ENCODE assay signal across 8 cellular contexts in genomic region chr3:183428140-183429023, GRCh38. TPM values are rescaled to one million over a fixed set of nuclear protein-coding genes. Genes with fewer than 3 reads are reported as not detected.
A peak's percentile ranks its signal among the peaks of the same experiment; 100 is the strongest.
DNase-seq lines count a peak whose midpoint lies in the region; ATAC-seq, FAIRE-seq and TF ChIP-seq lines count a peak whose summit lies in the region.

Gene MCF2L2, minus strand, starts transcription at chr3:183428619. Its CDS starts 642 bp downstream, at chr3:183427977.

- CTCF ChIA-PET in HEK293T (lab: Yijun Ruan, JAX): no interaction called here
- CTCF ChIA-PET in activated B cell treated with CpG ODN at 0.5 μM for 24 hours (lab: Charles Lee): interaction anchor here (1.0 kb wide), 1 partner anchor 339 kb away, joined by 3 read pairs; no protein-coding TSS in a partner anchor

- H2AFZ ChIP-seq in keratinocyte (ENCODE audit: control insufficient read depth, low read length): peak within 1 kb of the TSS; percentile 70

- no peaks in the 10 kb centered on the region for H3K9me3 ChIP-seq in keratinocyte (ENCODE audit: control insufficient read depth, low read depth, low read length)

- dilution Hi-C loops in keratinocyte (cut with MboI; ENCODE audit: extremely low pct_ligation_motif_present, low sequenced_read_pairs): no loop called here

- H3K9ac ChIP-seq in keratinocyte (ENCODE audit: control insufficient read depth, extremely low read depth, insufficient read depth, low read length): peak within 1 kb of the TSS; percentile 3

- intact Hi-C loops in activated B cell treated with CpG ODN at 0.5 μM for 24 hours (cut with micrococcal nuclease): loop anchor here (2.0 kb wide), 1 partner anchor 18 kb away; no protein-coding TSS in a partner anchor

- H3K4me2 ChIP-seq in keratinocyte (ENCODE audit: control insufficient read depth, extremely low read depth, insufficient read depth, low read depth, low read length): peak within 1 kb of the TSS; percentile 83

- H3K4me3 ChIP-seq in cardiac fibroblast (replicated peaks in 1 of 2; ENCODE audit: low read depth in 2 of 2, low read length in 2 of 2): peak within 1 kb of the TSS; percentile 70
- peak within 1 kb of the TSS; percentile 46 to 70 (median 67) for H3K4me3 ChIP-seq in keratinocyte (ENCODE audit: control insufficient read depth in 2 of 3, extremely low read depth in 1 of 3, insufficient read depth in 2 of 3, low read depth in 1 of 3, low read length in 3 of 3)

- H4K20me1 ChIP-seq in keratinocyte (ENCODE audit: control insufficient read depth, extremely low read depth, insufficient read depth, low read length): no peaks in the 10 kb centered on the region

- no peaks in the 10 kb centered on the region for H3K9me1 ChIP-seq in keratinocyte (ENCODE audit: control insufficient read depth, extremely low read depth, insufficient read depth, low read length)

- DNase-seq in EL: peak; percentile 52
- DNase-seq in HEK293T (ENCODE audit: extremely low spot score): peak; percentile 57
- peak; percentile 65 for DNase-seq in NCI-H1436 (lab: John Stamatoyannopoulos, UW)
- peak; percentile 68 for DNase-seq in activated B cell treated with CpG ODN at 0.5 μM for 24 hours
- peak; percentile 45 to 51 for DNase-seq in cardiac fibroblast (ENCODE audit: low read depth in 2 of 2)
- no peak for DNase-seq in keratinocyte (ENCODE audit: low read depth, low spot score)
- DNase-seq in stimulated activated CD4-positive, alpha-beta T cell treated with anti-CD3 and anti-CD28 coated beads, Interleukin-15, amount 100 ng/mL, for 1 hour (ENCODE audit: low read depth in 1 of 2, low spot score in 1 of 2): peak; percentile 49 to 56

- peak within 1 kb of the TSS; percentile 83 for H3K4me3 Mint-ChIP-seq in activated B cell treated with CpG ODN at 0.5 μM for 24 hours

- TF ChIP-seq CTCF in activated B cell treated with CpG ODN at 0.5 μM for 24 hours (IDR thresholded peaks at IDR 0.05) (no peak), cardiac fibroblast (IDR thresholded peaks at IDR 0.05; ENCODE audit: low read depth, low read length) (no peak), keratinocyte (optimal IDR thresholded peaks at IDR 0.05 in 1 of 3, IDR thresholded peaks at IDR 0.05 in 1 of 3, conservative IDR thresholded peaks at IDR 0.05 in 1 of 3; ENCODE audit: extremely low read depth in 1 of 3, insufficient read depth in 2 of 3, low read length in 3 of 3) (no peak)

- H3K27ac Mint-ChIP-seq in activated B cell treated with CpG ODN at 0.5 μM for 24 hours: no peak within 1 kb of the TSS

- H3K4me1 Mint-ChIP-seq in activated B cell treated with CpG ODN at 0.5 μM for 24 hours: peaks cover 8% of the 10 kb centered on the region

- H3K36me3 Mint-ChIP-seq in activated B cell treated with CpG ODN at 0.5 μM for 24 hours (ENCODE audit: low read depth): no peaks in the 10 kb centered on the region

- no peak within 1 kb of the TSS for H3K27ac ChIP-seq in keratinocyte (ENCODE audit: control insufficient read depth, insufficient read depth, low read length)

- H3K79me2 ChIP-seq in keratinocyte (ENCODE audit: control insufficient read depth, insufficient read depth, low read length): no peaks in the 10 kb centered on the region

- peaks cover 35% of the 10 kb centered on the region for H3K27me3 ChIP-seq in keratinocyte (ENCODE audit: control insufficient read depth, extremely low read depth, insufficient read depth, low read length)

- H3K9me3 Mint-ChIP-seq in activated B cell treated with CpG ODN at 0.5 μM for 24 hours: no peaks in the 10 kb centered on the region

- no peak for FAIRE-seq in keratinocyte (lab: Jason Lieb, UNC)

- peaks cover 7% of the 10 kb centered on the region for H3K4me1 ChIP-seq in keratinocyte (ENCODE audit: control insufficient read depth, extremely low read depth, insufficient read depth, low read length)

- H3K36me3 ChIP-seq in keratinocyte (ENCODE audit: control insufficient read depth in 2 of 2, extremely low read depth in 1 of 2, insufficient read depth in 2 of 2, low read length in 2 of 2): no peaks in the 10 kb centered on the region

- POLR2A ChIA-PET in HEK293T (lab: Yijun Ruan, JAX) (interaction anchor here (0.6 to 1.4 kb wide), 3 partner anchors 8 to 339 kb away, joined by 3 to 5 read pairs (median 3); no protein-coding TSS in a partner anchor), activated B cell treated with CpG ODN at 0.5 μM for 24 hours (lab: Charles Lee) (interaction anchor here (0.8 to 1.7 kb wide), 3 partner anchors 19 to 634 kb away, joined by 3 to 7 read pairs (median 3); no protein-coding TSS in a partner anchor)

- ATAC-seq in activated B cell treated with CpG ODN at 0.5 μM for 24 hours (ENCODE audit: low read depth) (peak; percentile 88), HG03039 (IDR thresholded peaks at IDR 0.05; ENCODE audit: unreplicated experiment) (no peak)

- H3K27me3 Mint-ChIP-seq in activated B cell treated with CpG ODN at 0.5 μM for 24 hours: peaks cover 17% of the 10 kb centered on the region

TF ChIP-seq in HEK293T, 16 proteins besides CTCF, POLR2A, EP300 and RAD21:
- TF ChIP-seq CTBP1 (IDR thresholded peaks at IDR 0.05; ENCODE audit: borderline replicate concordance): 0 out of 2 replicates have a peak, but pooled peaks have one; percentile 28
- TF ChIP-seq FOXM1 (IDR thresholded peaks at IDR 0.05; ENCODE audit: borderline replicate concordance): no peak
- TF ChIP-seq L3MBTL2 (conservative IDR thresholded peaks at IDR 0.05): no peak
- TF ChIP-seq PKNOX1 (IDR thresholded peaks at IDR 0.05): no peak
- no peak for TF ChIP-seq ELF4 (IDR thresholded peaks at IDR 0.05)

RNA-seq across cellular contexts. Expression of gene MCF2L2, which starts in this region (rescaled TPM):
- 1.8 and 2.4 TPM in 2 replicates for total RNA-seq in activated B cell treated with CpG ODN at 0.5 μM for 24 hours
- polyA plus RNA-seq in keratinocyte: 0.04 to 0.26 TPM (median 0.05 TPM) in 3 replicates
- 0.50 TPM for polyA plus RNA-seq in keratinocyte (2011; ENCODE audit: low read depth)
- 0.17 and 0.22 TPM in 2 replicates for polyA plus RNA-seq in keratinocyte (2011; cell fraction: cytosol; rRNA removed)
- 0.29 and 0.55 TPM in 2 replicates for polyA plus RNA-seq in keratinocyte (2011; cell fraction: nucleus; rRNA removed)
- 0.11 and 1.1 TPM in 2 replicates for polyA plus RNA-seq in keratinocyte (2012; ENCODE audit: low replicate concordance)
- 0.38 to 1.1 TPM (median 0.46 TPM) in 3 replicates for polyA minus RNA-seq in keratinocyte
- not detected for polyA minus RNA-seq in keratinocyte (2011; cell fraction: cytosol; rRNA and poly(A)+ RNA removed)
- polyA minus RNA-seq in keratinocyte (2011; cell fraction: nucleus; rRNA and poly(A)+ RNA removed): 0.21 and 0.31 TPM in 2 replicates
